In the genomic region with DNA sequence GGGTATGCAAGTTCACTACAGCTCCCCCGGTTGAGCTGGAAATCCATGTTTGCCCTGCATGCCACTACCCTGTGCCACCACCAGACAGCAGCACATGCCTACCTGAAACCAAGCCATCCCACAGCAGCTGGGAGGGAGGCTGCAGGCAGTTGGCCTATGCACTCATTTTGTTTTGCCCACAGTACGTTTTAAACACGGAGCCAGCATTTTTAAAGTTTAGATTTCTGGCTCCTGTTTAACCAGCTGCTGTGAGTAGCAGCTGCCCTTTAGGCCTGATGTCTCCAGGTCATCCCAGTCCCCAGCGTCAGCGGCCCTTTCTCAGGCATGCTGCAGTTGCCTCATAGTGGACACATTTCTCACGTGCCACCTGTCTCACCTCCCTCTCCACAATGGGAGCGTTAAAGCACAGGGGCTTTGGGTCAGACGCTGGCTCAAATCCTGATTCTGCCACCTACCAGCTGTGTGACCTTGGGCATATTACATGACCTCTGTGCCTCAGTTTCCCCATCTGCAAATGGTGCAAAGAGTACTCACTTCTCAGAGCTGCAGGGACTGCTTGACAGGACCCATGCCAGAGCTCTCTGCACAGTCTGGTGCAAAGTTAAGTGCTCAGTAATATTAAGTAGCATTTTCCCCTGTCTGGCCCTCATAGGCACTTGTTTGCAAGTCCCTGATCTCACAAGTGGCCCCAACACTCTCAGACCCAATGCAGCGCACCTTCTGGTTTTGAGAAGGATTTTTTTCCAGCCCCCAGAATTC, we compare ENCODE assay signal across 8 cellular contexts. TPM values are rescaled to one million over a fixed set of nuclear protein-coding genes. Genes with fewer than 3 reads are reported as not detected.
DNase-seq lines count a peak whose midpoint lies in the region; ATAC-seq, FAIRE-seq and TF ChIP-seq lines count a peak whose summit lies in the region.

No MANE protein-coding gene starts in this region.

- no peak overlapping the region for H3K27ac ChIP-seq in OCI-LY3 (ENCODE audit: low read length)
- no peak overlapping the region for H3K27ac ChIP-seq in neural progenitor cell
- peak overlapping the region in 1 of 4 donors; percentile 20 for H3K27ac ChIP-seq in tibial nerve

- no peak for TF ChIP-seq POLR2A in tibial nerve (IDR thresholded peaks at IDR 0.05)

- TF ChIP-seq EP300 in tibial nerve (IDR thresholded peaks at IDR 0.05) = peak in 1 of 2 donors; percentile 42

- peak; percentile 69 to 71 for ATAC-seq in activated T-cell treated with anti-CD3 and anti-CD28 coated beads, Interleukin-2, amount 50 U/mL, for 4 hours
- no peak for ATAC-seq in GM19035 (IDR thresholded peaks at IDR 0.05; ENCODE audit: unreplicated experiment)

- 32% methylated on average over 9 of the region's 9 CpGs for WGBS in tibial nerve, 2 donors

- no peak for FAIRE-seq in D721Med (lab: Jason Lieb, UNC)

- no peaks in the 10 kb centered on the region for H3K27me3 Mint-ChIP-seq in activated T-cell treated with anti-CD3 and anti-CD28 coated beads, Interleukin-2, amount 50 U/mL, for 4 hours (ENCODE audit: low read depth)
- peaks cover 4% of the 10 kb centered on the region for H3K27me3 Mint-ChIP-seq in neural progenitor cell (ENCODE audit: insufficient read depth, low read depth)

- H3K36me3 ChIP-seq in OCI-LY3 (replicated peaks; ENCODE audit: low read depth, low read length) (peaks cover 9% of the 10 kb centered on the region), neural progenitor cell (no peaks in the 10 kb centered on the region), tibial nerve (peaks cover 0 to 42% (median 7%) of the 10 kb centered on the region in 3 donors)

- no peaks in the 10 kb centered on the region for H3K9me3 Mint-ChIP-seq in activated T-cell treated with anti-CD3 and anti-CD28 coated beads, Interleukin-2, amount 50 U/mL, for 4 hours
- H3K9me3 Mint-ChIP-seq in neural progenitor cell = no peaks in the 10 kb centered on the region

- H3K4me1 Mint-ChIP-seq in activated T-cell treated with anti-CD3 and anti-CD28 coated beads, Interleukin-2, amount 50 U/mL, for 4 hours (ENCODE audit: low read depth) = peaks cover 3% of the 10 kb centered on the region
- H3K4me1 Mint-ChIP-seq in neural progenitor cell = peaks cover 2% of the 10 kb centered on the region

- H4K20me1 ChIP-seq in OCI-LY3 (ENCODE audit: insufficient read depth, low read length) (no peaks in the 10 kb centered on the region), neural progenitor cell (ENCODE audit: low read depth) (no peaks in the 10 kb centered on the region)

- H3K4me1 ChIP-seq in OCI-LY3 (ENCODE audit: low read length) (peaks cover 11% of the 10 kb centered on the region), neural progenitor cell (no peaks in the 10 kb centered on the region), tibial nerve (peaks cover 0 to 9% (median 2%) of the 10 kb centered on the region in 4 donors)

- H2AFZ ChIP-seq in OCI-LY3 (ENCODE audit: low read depth, low read length) = no peak overlapping the region
- H2AFZ ChIP-seq in neural progenitor cell (replicated peaks) = no peak overlapping the region

- H3K9me3 ChIP-seq in OCI-LY3 (ENCODE audit: insufficient read depth, low read length) = no peaks in the 10 kb centered on the region
- no peaks in the 10 kb centered on the region for H3K9me3 ChIP-seq in neural progenitor cell (ENCODE audit: low read depth)
- no peaks in the 10 kb centered on the region for H3K9me3 ChIP-seq in tibial nerve

- H3K27ac Mint-ChIP-seq in neural progenitor cell = no peak overlapping the region

- H3K9ac ChIP-seq in OCI-LY3 (ENCODE audit: low read length) = no peak overlapping the region
- H3K9ac ChIP-seq in neural progenitor cell = no peak overlapping the region

- H3K36me3 Mint-ChIP-seq in activated T-cell treated with anti-CD3 and anti-CD28 coated beads, Interleukin-2, amount 50 U/mL, for 4 hours (ENCODE audit: insufficient read depth) = peaks cover 22% of the 10 kb centered on the region
- peaks cover 20% of the 10 kb centered on the region for H3K36me3 Mint-ChIP-seq in neural progenitor cell

- DNase-seq in D721Med (ENCODE audit: insufficient read length, low spot score) (no peak), HUDEP-2 (lab: John Stamatoyannopoulos, UW; ENCODE audit: unreplicated experiment in 76 of 76) (peak in 63 of 76 experiments; percentile 10 to 80 (median 49)), fibroblast of mammary gland (ENCODE audit: low read depth) (peak; percentile 55), neural progenitor cell (ENCODE audit: low spot score) (peak; percentile 70), tibial nerve (ENCODE audit: low spot score in 2 of 2) (peak in 1 of 2 donors; percentile 47)
- DNase-seq in activated T-cell treated with anti-CD3 and anti-CD28 coated beads, Interleukin-2, amount 50 U/mL, for 4 hours = peak; percentile 58

- H3K4me3 ChIP-seq in OCI-LY3 (ENCODE audit: low read length) = no peak overlapping the region
- H3K4me3 ChIP-seq in fibroblast of mammary gland (ENCODE audit: control insufficient read depth, low read depth, low read length) = no peak overlapping the region
- no peak overlapping the region for H3K4me3 ChIP-seq in neural progenitor cell
- no peak overlapping the region for H3K4me3 ChIP-seq in tibial nerve

- H3K27me3 ChIP-seq in OCI-LY3 (ENCODE audit: low read depth, low read length) (no peaks in the 10 kb centered on the region), neural progenitor cell (no peaks in the 10 kb centered on the region), tibial nerve (no peaks in the 10 kb centered on the region)

- H3F3A ChIP-seq in neural progenitor cell (ENCODE audit: low read depth) = peaks cover 20% of the 10 kb centered on the region

- no peak overlapping the region for H3K4me3 Mint-ChIP-seq in activated T-cell treated with anti-CD3 and anti-CD28 coated beads, Interleukin-2, amount 50 U/mL, for 4 hours
- H3K4me3 Mint-ChIP-seq in neural progenitor cell = peak overlapping the region; percentile 5

- TF ChIP-seq CTCF in D721Med (IDR thresholded peaks at IDR 0.05; ENCODE audit: insufficient read depth, missing control alignments) = peak; percentile 93
- TF ChIP-seq CTCF in OCI-LY3 (IDR thresholded peaks at IDR 0.05; ENCODE audit: low read depth, low read length) = peak; percentile 80
- TF ChIP-seq CTCF in fibroblast of mammary gland (conservative IDR thresholded peaks at IDR 0.05; ENCODE audit: control insufficient read depth, insufficient read depth, low read depth, low read length) = peak; percentile 67
- TF ChIP-seq CTCF in neural progenitor cell (IDR thresholded peaks at IDR 0.05) = peak; percentile 69
- peak; percentile 78 to 92 (median 82) for TF ChIP-seq CTCF in tibial nerve (IDR thresholded peaks at IDR 0.05)

- H3K4me2 ChIP-seq in OCI-LY3 (ENCODE audit: low read length) (no peak overlapping the region), neural progenitor cell (no peak overlapping the region)

- no peaks in the 10 kb centered on the region for H3K79me2 ChIP-seq in OCI-LY3 (ENCODE audit: low read length)
- no peaks in the 10 kb centered on the region for H3K79me2 ChIP-seq in neural progenitor cell (ENCODE audit: low read depth)

RNA-seq across cellular contexts. Expression of a gene that starts 8.2 kb away (rescaled TPM):
- total RNA-seq in activated T-cell treated with anti-CD3 and anti-CD28 coated beads, Interleukin-2, amount 50 U/mL, for 4 hours = 100 to 1,000 TPM; 126 to 144 (median 139) TPM
- total RNA-seq in neural progenitor cell (ENCODE audit: low replicate concordance) = 121 and 143 TPM in 2 replicates
- 10 to 100 TPM; 58.8 to 86.7 (median 77.3) TPM for total RNA-seq in tibial nerve

RNA-seq across cellular contexts. Expression of a gene that starts 32.4 kb away (rescaled TPM):
- 10 to 100 TPM; 21.6 to 22.5 (median 21.9) TPM for total RNA-seq in activated T-cell treated with anti-CD3 and anti-CD28 coated beads, Interleukin-2, amount 50 U/mL, for 4 hours
- total RNA-seq in neural progenitor cell (ENCODE audit: low replicate concordance) (9.5 and 21.6 TPM in 2 replicates), tibial nerve (10 to 100 TPM; 26.4 to 36.7 (median 35.5) TPM)
